In the genomic region with DNA sequence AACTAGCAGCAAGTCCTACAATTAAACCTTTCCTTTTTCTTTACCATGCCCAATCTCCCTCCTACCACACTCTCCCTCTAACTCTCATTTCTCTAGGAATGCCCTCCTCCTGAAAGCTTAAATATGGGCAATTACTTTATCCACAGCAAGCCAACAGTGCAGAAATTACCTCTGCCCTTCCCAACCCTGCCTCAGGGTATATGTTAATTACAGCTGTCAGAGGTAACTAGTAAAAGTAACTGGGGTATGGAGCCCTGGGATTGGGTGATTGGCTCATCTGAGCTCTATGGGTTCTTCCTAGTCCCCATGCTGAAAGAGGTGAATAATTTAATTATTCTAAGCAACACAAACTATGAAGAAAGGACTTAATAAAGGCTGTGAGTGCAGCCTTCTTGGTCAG, we compare ENCODE assay signal across 21 cellular contexts.
"Had no signal": no experiment of that assay in that cellular context is flagged by ENCODE, and none has a peak within 500 bp of the region (broad histone marks: within the 10 kb centered on the region; RNA-seq: fewer than 3 reads in every experiment).

No MANE protein-coding gene starts in this region.

- H3K79me2 ChIP-seq: hepatocyte had no signal

- DNase-seq: colonic mucosa; dermis blood vessel endothelial cell; foreskin keratinocyte; head of caudate nucleus; kidney glomerular epithelial cell; mammary epithelial cell; natural killer cell; nucleus accumbens; ovary; right lobe of liver; stimulated activated CD4-positive, alpha-beta T cell treated with anti-CD3 and anti-CD28 coated beads, Interleukin-4, amount 100 ng/mL, for 1 hour; stimulated activated CD8-positive, alpha-beta memory T cell treated with anti-CD3 and anti-CD28 coated beads, Interleukin-4, amount 100 ng/mL, for 48 hours; stimulated activated naive CD8-positive, alpha-beta T cell treated with anti-CD3 and anti-CD28 coated beads, Interleukin-15, Interleukin-2, amounts not matched to agents 100 U/mL and 50 U/mL, for 24 hours; thyroid gland; upper lobe of left lung; uterus had no signal

- H3K27ac Mint-ChIP-seq: natural killer cell; stimulated activated effector memory CD8-positive, alpha-beta T cell treated with anti-CD3 and anti-CD28 coated beads, Interleukin-12 subunit alpha, Interleukin-12 subunit beta, amount 100 ng/mL, for 72 hours had no signal

- H3K9me3 ChIP-seq: colonic mucosa, ovary, right lobe of liver, suprapubic skin, thyroid gland, uterus had no signal

- H3K4me3 ChIP-seq: colonic mucosa, hepatocyte, ovary, right lobe of liver, suprapubic skin, thyroid gland, upper lobe of left lung, uterus had no signal

- H3K4me1 Mint-ChIP-seq: natural killer cell; neural crest cell; stimulated activated effector memory CD8-positive, alpha-beta T cell treated with anti-CD3 and anti-CD28 coated beads, Interleukin-12 subunit alpha, Interleukin-12 subunit beta, amount 100 ng/mL, for 72 hours had no signal

- H3K4me2 ChIP-seq: hepatocyte had no signal

- H3K4me3 Mint-ChIP-seq: natural killer cell; neural crest cell; stimulated activated effector memory CD8-positive, alpha-beta T cell treated with anti-CD3 and anti-CD28 coated beads, Interleukin-12 subunit alpha, Interleukin-12 subunit beta, amount 100 ng/mL, for 72 hours had no signal

- H3K27ac ChIP-seq: colonic mucosa, foreskin keratinocyte, hepatocyte, ovary, right lobe of liver, suprapubic skin, thyroid gland, upper lobe of left lung, uterus had no signal

- H3K27me3 ChIP-seq: colonic mucosa, foreskin keratinocyte, hepatocyte, ovary, right lobe of liver, suprapubic skin, thyroid gland, upper lobe of left lung, uterus had no signal

- H2AFZ ChIP-seq: hepatocyte had no signal

- H3K36me3 ChIP-seq: colonic mucosa, ovary, right lobe of liver, suprapubic skin, thyroid gland, upper lobe of left lung, uterus had no signal

- H3K9me3 Mint-ChIP-seq: neural crest cell had no signal

- H3K4me1 ChIP-seq: colonic mucosa, foreskin keratinocyte, right lobe of liver, suprapubic skin, thyroid gland, upper lobe of left lung, uterus had no signal

- H3K36me3 Mint-ChIP-seq: natural killer cell; stimulated activated effector memory CD8-positive, alpha-beta T cell treated with anti-CD3 and anti-CD28 coated beads, Interleukin-12 subunit alpha, Interleukin-12 subunit beta, amount 100 ng/mL, for 72 hours had no signal

- ATAC-seq: foreskin keratinocyte; left lobe of liver; natural killer cell; right lobe of liver; stimulated activated effector memory CD8-positive, alpha-beta T cell treated with anti-CD3 and anti-CD28 coated beads, Interleukin-12 subunit alpha, Interleukin-12 subunit beta, amount 100 ng/mL, for 72 hours; stimulated activated naive CD8-positive, alpha-beta T cell treated with anti-CD3 and anti-CD28 coated beads, Interleukin-15, Interleukin-2, amounts not matched to agents 100 U/mL and 50 U/mL, for 24 hours had no signal
